ENCODE assay signal across 13 cellular contexts in the genomic region with DNA sequence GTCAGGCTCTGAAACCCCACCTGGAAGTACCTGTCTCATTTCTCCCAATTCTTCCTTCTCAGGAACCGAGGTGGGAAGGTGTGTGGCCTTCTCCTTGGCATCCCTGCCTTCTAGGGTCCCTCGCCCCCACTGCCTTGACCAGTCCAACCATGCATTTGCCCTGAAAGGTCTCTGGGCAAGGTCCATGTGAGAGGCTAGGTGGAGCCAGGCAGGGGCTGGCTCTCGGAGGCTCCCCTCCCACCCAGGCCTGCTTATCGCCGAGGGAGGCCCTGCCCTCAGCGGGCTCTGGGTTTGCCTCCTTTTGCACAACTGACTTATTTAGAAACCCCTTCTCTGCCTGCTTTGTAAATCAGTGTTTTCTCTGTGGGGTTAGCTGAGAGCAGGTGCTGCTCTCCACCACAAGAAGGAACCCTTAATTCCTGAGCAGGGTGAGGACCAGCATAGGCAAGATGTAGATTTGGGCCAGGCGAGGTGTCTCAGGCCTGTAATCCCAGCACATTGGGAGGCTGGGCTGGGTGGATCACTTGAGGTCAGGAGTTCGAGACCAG. TPM values are rescaled to one million over a fixed set of nuclear protein-coding genes. Genes with fewer than 3 reads are reported as not detected.
DNase-seq lines count a peak whose midpoint lies in the region; ATAC-seq and TF ChIP-seq lines count a peak whose summit lies in the region.
"Had no signal": no experiment of that assay in that cellular context is flagged by ENCODE, and none has a peak within 500 bp of the region (broad histone marks: within the 10 kb centered on the region; RNA-seq: fewer than 3 reads in every experiment).

No MANE protein-coding gene starts in this region.

- peaks cover 23 to 57% of the 10 kb centered on the region in 2 donors for H3K36me3 Mint-ChIP-seq in CD4-positive, alpha-beta memory T cell
- peaks cover 83% of the 10 kb centered on the region for H3K36me3 Mint-ChIP-seq in activated B cell treated with CpG ODN at 0.5 μM for 24 hours (ENCODE audit: low read depth)
- peaks cover 2% of the 10 kb centered on the region for H3K36me3 Mint-ChIP-seq in chondrocyte (ENCODE audit: low read depth)
- H3K36me3 Mint-ChIP-seq: brain had no signal

- WGBS in liver: 58% methylated on average over 8 of the region's 8 CpGs

- CTCF ChIA-PET in CD4-positive, alpha-beta memory T cell (lab: Charles Lee; ENCODE audit: partially characterized antibody): interaction anchor here (0.8 to 10.8 kb wide), 11 partner anchors 9 to 491 kb away, joined by 3 to 699 read pairs (median 8); a partner anchor contains a TSS
- CTCF ChIA-PET in activated B cell treated with CpG ODN at 0.5 μM for 24 hours (lab: Charles Lee): interaction anchor here (0.9 to 16.7 kb wide), 9 partner anchors 8 to 314 kb away, joined by 3 to 398 read pairs (median 5); a partner anchor contains a TSS

- peaks cover 51 to 90% (median 75%) of the 10 kb centered on the region in 4 donors for H3K4me1 Mint-ChIP-seq in CD4-positive, alpha-beta memory T cell
- peaks cover 95% of the 10 kb centered on the region for H3K4me1 Mint-ChIP-seq in activated B cell treated with CpG ODN at 0.5 μM for 24 hours
- peaks cover 6% of the 10 kb centered on the region for H3K4me1 Mint-ChIP-seq in chondrocyte (ENCODE audit: low read depth)

- no peaks in the 10 kb centered on the region for H3K27me3 Mint-ChIP-seq in CD4-positive, alpha-beta memory T cell
- H3K27me3 Mint-ChIP-seq in activated B cell treated with CpG ODN at 0.5 μM for 24 hours (no peaks in the 10 kb centered on the region), chondrocyte (ENCODE audit: low read depth) (peaks cover 4% of the 10 kb centered on the region)

- H3K4me3 Mint-ChIP-seq in CD4-positive, alpha-beta memory T cell: peak overlapping the region in 4 of 8 donors; percentile 41 to 62 (median 56)
- peak overlapping the region; percentile 57 for H3K4me3 Mint-ChIP-seq in activated B cell treated with CpG ODN at 0.5 μM for 24 hours
- no peak overlapping the region for H3K4me3 Mint-ChIP-seq in chondrocyte (ENCODE audit: unreplicated experiment)
- H3K4me3 Mint-ChIP-seq: brain, CD14-positive monocyte had no signal

- H3K36me3 ChIP-seq in CD4-positive, alpha-beta memory T cell (ENCODE audit: insufficient read depth, low read length): peaks cover 17% of the 10 kb centered on the region
- no peaks in the 10 kb centered on the region for H3K36me3 ChIP-seq in liver (ENCODE audit: control insufficient read depth in 4 of 4, insufficient read depth in 3 of 4, low read depth in 1 of 4, low read length in 3 of 4)

- no peaks in the 10 kb centered on the region for H3K27me3 ChIP-seq in CD4-positive, alpha-beta memory T cell (ENCODE audit: insufficient read depth, low read length)
- H3K27me3 ChIP-seq in liver (ENCODE audit: control insufficient read depth in 4 of 4, insufficient read depth in 4 of 4, low read length in 3 of 4): no peaks in the 10 kb centered on the region
- H3K27me3 ChIP-seq: sigmoid colon had no signal

- intact Hi-C loops in CD4-positive, alpha-beta memory T cell (cut with micrococcal nuclease): no loop called here
- intact Hi-C loops in activated B cell treated with CpG ODN at 0.5 μM for 24 hours (cut with micrococcal nuclease): loop anchor here (5.0 kb wide), 1 partner anchor 469 kb away; no protein-coding TSS in a partner anchor

- peaks cover 90% of the 10 kb centered on the region for H3K4me1 ChIP-seq in CD4-positive, alpha-beta memory T cell (ENCODE audit: insufficient read depth, low read length)
- H3K4me1 ChIP-seq in liver (ENCODE audit: control insufficient read depth in 4 of 4, insufficient read depth in 4 of 4, low read length in 3 of 4): peaks cover 11 to 42% (median 36%) of the 10 kb centered on the region in 4 donors

- POLR2A ChIA-PET in CD4-positive, alpha-beta memory T cell (lab: Charles Lee; ENCODE audit: partially characterized antibody): interaction anchor here (2.6 to 11.1 kb wide), 4 partner anchors 18 to 49 kb away, joined by 9 to 397 read pairs (median 118); a partner anchor contains a TSS
- POLR2A ChIA-PET in activated B cell treated with CpG ODN at 0.5 μM for 24 hours (lab: Charles Lee): interaction anchor here (0.7 to 7.9 kb wide), 10 partner anchors 12 to 416 kb away, joined by 3 to 465 read pairs (median 13); a partner anchor contains a TSS

- peak in 1 of 5 donors; percentile 19 for DNase-seq in CD4-positive, alpha-beta memory T cell
- DNase-seq in activated B cell treated with CpG ODN at 0.5 μM for 24 hours: no peak
- no peak for DNase-seq in AG08396 (ENCODE audit: low spot score)
- DNase-seq in chondrocyte (ENCODE audit: low spot score): no peak
- no peak for DNase-seq in RPMI8226
- DNase-seq: HCEC 1CT, sigmoid colon had no signal

- no peak overlapping the region for H3K4me3 ChIP-seq in CD4-positive, alpha-beta memory T cell (ENCODE audit: low read length in 2 of 2)
- H3K4me3 ChIP-seq in liver (ENCODE audit: low read depth in 1 of 3, low read length in 3 of 3): no peak overlapping the region
- H3K4me3 ChIP-seq: sigmoid colon had no signal

- TF ChIP-seq RAD21 in liver (IDR thresholded peaks at IDR 0.05): no peak

- H3K9me3 Mint-ChIP-seq in CD4-positive, alpha-beta memory T cell: no peaks in the 10 kb centered on the region
- no peaks in the 10 kb centered on the region for H3K9me3 Mint-ChIP-seq in activated B cell treated with CpG ODN at 0.5 μM for 24 hours
- H3K9me3 Mint-ChIP-seq in chondrocyte (ENCODE audit: low read depth): no peaks in the 10 kb centered on the region
- H3K9me3 Mint-ChIP-seq: brain had no signal

- no peak overlapping the region for H3K9ac ChIP-seq in liver (ENCODE audit: low read depth in 1 of 2, low read length in 2 of 2)

- ATAC-seq in GM19455 (IDR thresholded peaks at IDR 0.05; ENCODE audit: unreplicated experiment): peak; percentile 38
- ATAC-seq in activated B cell treated with CpG ODN at 0.5 μM for 24 hours (ENCODE audit: low read depth): no peak
- ATAC-seq in HG03457 (IDR thresholded peaks at IDR 0.05; ENCODE audit: unreplicated experiment): no peak

- peak overlapping the region; percentile 34 for H3K27ac ChIP-seq in CD4-positive, alpha-beta memory T cell (ENCODE audit: low read depth, low read length)
- peak overlapping the region; percentile 60 to 67 for H3K27ac ChIP-seq in liver (ENCODE audit: low read depth in 1 of 2, low read length in 2 of 2)
- H3K27ac ChIP-seq: epithelial cell of prostate, sigmoid colon had no signal

- H3K27ac Mint-ChIP-seq in CD4-positive, alpha-beta memory T cell: peak overlapping the region; percentile 84 to 93 (median 87)
- H3K27ac Mint-ChIP-seq in activated B cell treated with CpG ODN at 0.5 μM for 24 hours (peak overlapping the region; percentile 97), chondrocyte (ENCODE audit: unreplicated experiment) (no peak overlapping the region)
- H3K27ac Mint-ChIP-seq: brain had no signal

- TF ChIP-seq CTCF in activated B cell treated with CpG ODN at 0.5 μM for 24 hours (IDR thresholded peaks at IDR 0.05): no peak
- no peak for TF ChIP-seq CTCF in liver (IDR thresholded peaks at IDR 0.05; ENCODE audit: low read depth, low read length, missing input control)
- TF ChIP-seq CTCF in chondrocyte (IDR thresholded peaks at IDR 0.05): no peak

- no peaks in the 10 kb centered on the region for H3K9me3 ChIP-seq in CD4-positive, alpha-beta memory T cell (ENCODE audit: control insufficient read depth in 1 of 2, low read length in 2 of 2)
- no peaks in the 10 kb centered on the region for H3K9me3 ChIP-seq in liver (ENCODE audit: control insufficient read depth in 4 of 4, low read length in 3 of 4)
- H3K9me3 ChIP-seq: sigmoid colon had no signal

TF ChIP-seq in liver, 16 proteins besides CTCF, POLR2A, EP300 and RAD21:
- TF ChIP-seq NR2F2 (IDR thresholded peaks at IDR 0.05): no peak
- TF ChIP-seq HNF4A (conservative IDR thresholded peaks at IDR 0.05): peak; percentile 40 to 65

RNA-seq across cellular contexts. Expression of a gene that starts 47.7 kb away (rescaled TPM):
- 100 to 1,000 TPM; 130 to 133 TPM for total RNA-seq in CD4-positive, alpha-beta memory T cell
- 100 to 1,000 TPM; 250 to 260 TPM for polyA plus RNA-seq in CD4-positive, alpha-beta memory T cell
- total RNA-seq in activated B cell treated with CpG ODN at 0.5 μM for 24 hours (728 and 770 TPM in 2 replicates), liver (10 to 100 TPM; 27.4 to 59.5 TPM), chondrocyte (14.4 to 46.6 TPM (median 17.0 TPM) in 3 replicates)
- 10 to 100 TPM; 36.0 to 82.6 TPM for polyA plus RNA-seq in liver
